ENCODE assay signal across 10 cellular contexts in genomic region chr19:12703056-12703455, GRCh38. TPM values are rescaled to one million over a fixed set of nuclear protein-coding genes. Genes with fewer than 3 reads are reported as not detected.
A peak's percentile ranks its signal among the peaks of the same experiment; 100 is the strongest.
DNase-seq lines count a peak whose midpoint lies in the region; ATAC-seq, FAIRE-seq and TF ChIP-seq lines count a peak whose summit lies in the region.
"Had no signal": no experiment of that assay in that cellular context is flagged by ENCODE, and none has a peak within 500 bp of the region (broad histone marks: within the 10 kb centered on the region; RNA-seq: fewer than 3 reads in every experiment).

No MANE protein-coding gene starts in this region.

- H4K91ac ChIP-seq in H1 (replicated peaks; ENCODE audit: insufficient read length, low read length), result no peak overlapping the region

- H3K79me1 ChIP-seq in H1 (ENCODE audit: low read depth, low read length), result no peaks in the 10 kb centered on the region

- no peak for TF ChIP-seq POLR2A in H1 (IDR thresholded peaks at IDR 0.05; ENCODE audit: control extremely low read depth in 1 of 2, low read depth in 2 of 2, low read length in 2 of 2)

- no peak overlapping the region for H3K23ac ChIP-seq in H1 (ENCODE audit: insufficient read length)

- CTCF ChIA-PET in A673 (lab: Charles Lee), result no interaction called here
- CTCF ChIA-PET in H1 (lab: Charles Lee; ENCODE audit: partially characterized antibody), result interaction anchor here (0.8 to 1.1 kb wide), 4 partner anchors 12 to 125 kb away, joined by 3 read pairs; no protein-coding TSS in a partner anchor

- H3K36me3 ChIP-seq in A673 (ENCODE audit: insufficient read depth, low read length, poor library complexity, severe bottlenecking) (peaks cover 86% of the 10 kb centered on the region), H1 (ENCODE audit: control insufficient read depth in 2 of 4, insufficient read depth in 4 of 4, low read length in 3 of 4) (peaks cover 31 to 76% (median 54%) of the 10 kb centered on the region in 4 experiments)

- H3K27me3 ChIP-seq in A673 (replicated peaks; ENCODE audit: insufficient read depth, low read depth, low read length, poor library complexity), result no peaks in the 10 kb centered on the region
- no peaks in the 10 kb centered on the region for H3K27me3 ChIP-seq in H1 (replicated peaks in 1 of 4; ENCODE audit: control insufficient read depth in 3 of 4, extremely low read depth in 1 of 4, insufficient read depth in 3 of 4, low read length in 3 of 4)

- H2AK5ac ChIP-seq in H1 (ENCODE audit: low read depth, low read length), result no peak overlapping the region

- H2BK12ac ChIP-seq in H1 (ENCODE audit: low read depth, low read length), result no peak overlapping the region

- H3K9ac ChIP-seq in H1 (replicated peaks in 1 of 4; ENCODE audit: extremely low read depth in 1 of 4, low read depth in 3 of 4, low read length in 3 of 4), result no peak overlapping the region

- H4K20me1 ChIP-seq in H1 (replicated peaks in 1 of 2; ENCODE audit: control insufficient read depth in 1 of 2, insufficient read depth in 2 of 2, low read length in 2 of 2), result peaks cover 4 to 14% of the 10 kb centered on the region in 2 experiments

- H4K8ac ChIP-seq in H1 (ENCODE audit: extremely low read depth, insufficient read depth, low read length), result no peak overlapping the region

- ATAC-seq in HG03565 (IDR thresholded peaks at IDR 0.05; ENCODE audit: unreplicated experiment), result no peak
- no peak for ATAC-seq in HG03469 (IDR thresholded peaks at IDR 0.05; ENCODE audit: unreplicated experiment)
- no peak for ATAC-seq in GM19397 (IDR thresholded peaks at IDR 0.05; ENCODE audit: unreplicated experiment)

- H3K4me1 ChIP-seq in A673 (ENCODE audit: insufficient read depth, low read length, poor library complexity, severe bottlenecking) (no peaks in the 10 kb centered on the region), H1 (replicated peaks in 1 of 4; ENCODE audit: control insufficient read depth in 3 of 4, insufficient read depth in 4 of 4, low read length in 3 of 4) (peaks cover 0 to 5% (median 2%) of the 10 kb centered on the region in 4 experiments; a peak in 2 of 7 replicates)

- H3K56ac ChIP-seq in H1 (replicated peaks; ENCODE audit: insufficient read length, low read depth, low read length), result no peak overlapping the region

- TF ChIP-seq EP300 in H1 (IDR thresholded peaks at IDR 0.05; ENCODE audit: borderline replicate concordance in 1 of 2, low read depth in 2 of 2, low read length in 2 of 2), result no peak

- 55% methylated on average over 9 of the region's 9 CpGs; no CpG with 5 or more reads in 1 of the 2 experiments for WGBS in H1 (ENCODE audit: extremely low coverage in 1 of 2, insufficient coverage in 1 of 2, insufficient read length in 1 of 2, insufficient replicate concordance in 2 of 2, low coverage in 1 of 2, low lambda C conversion rate in 2 of 2, missing lambda C conversion rate in 1 of 2), 2 experiments

- no peak overlapping the region for H3K4me3 ChIP-seq in A673 (ENCODE audit: low read depth, low read length, poor library complexity, severe bottlenecking)
- no peak overlapping the region for H3K4me3 ChIP-seq in H1 (ENCODE audit: extremely low read depth in 1 of 4, insufficient read depth in 2 of 4, low read depth in 3 of 4, low read length in 4 of 4)
- H3K4me3 ChIP-seq: thoracic aorta had no signal

- no peak overlapping the region for H3K27ac ChIP-seq in A673 (ENCODE audit: low read depth, low read length, poor library complexity, severe bottlenecking)
- peak overlapping the region; percentile 71; the same call in 1 of the 2 replicates for H3K27ac ChIP-seq in H1 (ENCODE audit: low read depth, low read length)
- H3K27ac ChIP-seq: thoracic aorta had no signal

- no peak overlapping the region for H2BK15ac ChIP-seq in H1 (ENCODE audit: low read length)

- no peak overlapping the region for H2AFZ ChIP-seq in H1 (ENCODE audit: low read length)

- no peak overlapping the region for H2BK5ac ChIP-seq in H1 (ENCODE audit: low read depth, low read length)

- no peaks in the 10 kb centered on the region for H3K79me2 ChIP-seq in H1 (ENCODE audit: control insufficient read depth in 1 of 2, insufficient read depth in 2 of 2, low read length in 2 of 2)

- H3K18ac ChIP-seq in H1 (ENCODE audit: extremely low read depth, low read length), result no peak overlapping the region

- H4K5ac ChIP-seq in H1 (ENCODE audit: insufficient read length, low read depth, low read length), result no peak overlapping the region

- H2BK120ac ChIP-seq in H1 (replicated peaks; ENCODE audit: low read depth, low read length), result no peak overlapping the region

- TF ChIP-seq RAD21 in H1 (IDR thresholded peaks at IDR 0.05 in 1 of 2, conservative IDR thresholded peaks at IDR 0.05 in 1 of 2; ENCODE audit: low read depth in 2 of 2, low read length in 2 of 2), result no peak

- no peaks in the 10 kb centered on the region for H3K23me2 ChIP-seq in H1 (ENCODE audit: low read depth, low read length)

- intact Hi-C loops in A673 (cut with micrococcal nuclease; ENCODE audit: unreplicated experiment), result no loop called here

- POLR2A ChIA-PET in A673 (lab: Charles Lee; ENCODE audit: low non-redundant PET), result interaction anchor here (0.5 kb wide), 1 partner anchor 16 kb away, joined by 13 read pairs; no protein-coding TSS in a partner anchor
- POLR2A ChIA-PET in H1 (lab: Charles Lee; ENCODE audit: partially characterized antibody), result interaction anchor here (0.5 to 2.1 kb wide), 21 partner anchors 8 to 450 kb away, joined by 3 to 23 read pairs (median 4); partner anchors contain the start of genes GET3 and TNPO2

- H2BK20ac ChIP-seq in H1 (ENCODE audit: low read length), result no peak overlapping the region

- H3K14ac ChIP-seq in H1 (ENCODE audit: insufficient read length), result no peak overlapping the region

- BruUV-seq in A673 (replicated peaks; lab: Mats Ljungman, UMichigan), result no TSS peak

- TF ChIP-seq CTCF in A673 (conservative IDR thresholded peaks at IDR 0.05; ENCODE audit: low read depth, low read length) (no peak), H1 (IDR thresholded peaks at IDR 0.05; ENCODE audit: control extremely low read depth in 1 of 3, insufficient read depth in 1 of 3, low read depth in 1 of 3, low read length in 3 of 3) (no peak)

- no peak overlapping the region for H3K4me2 ChIP-seq in H1 (ENCODE audit: insufficient read depth in 1 of 2, low read depth in 2 of 2, low read length in 2 of 2)

- no peak overlapping the region for H3K4ac ChIP-seq in H1 (replicated peaks; ENCODE audit: insufficient read length, low read depth, low read length)

- DNase-seq in A673 (ENCODE audit: low spot score), result peak; percentile 89
- DNase-seq in GDM1 (lab: John Stamatoyannopoulos, UW), result peak; percentile 46
- peak; percentile 97 for DNase-seq in NCI-H82 (lab: John Stamatoyannopoulos, UW)
- peak; percentile 82 to 89 for DNase-seq in H1 (ENCODE audit: low read depth in 1 of 2, low spot score in 2 of 2)
- DNase-seq in NCI-H187 treated with DMSO at 0.1 percent for 48 hours (lab: John Stamatoyannopoulos, UW), result no peak
- DNase-seq: aorta had no signal

- no peaks in the 10 kb centered on the region for H3K9me3 ChIP-seq in A673 (ENCODE audit: low read depth, low read length, poor library complexity, severe bottlenecking)
- H3K9me3 ChIP-seq in H1 (ENCODE audit: insufficient read depth in 2 of 2, low read depth in 1 of 2, low read length in 1 of 2), result no peaks in the 10 kb centered on the region
- H3K9me3 ChIP-seq: thoracic aorta had no signal

- peak; percentile 99 for FAIRE-seq in H1 (lab: Jason Lieb, UNC)

RNA-seq across cellular contexts. Expression of gene FBXW9, which starts 6.6 kb away (rescaled TPM):
- 15.4 and 19.6 TPM in 2 replicates for total RNA-seq in A673 (2021)
- 10.8 and 11.1 TPM in 2 replicates for total RNA-seq in H1 (2021; fragmentation: NEBNext Ultra II Directional; extraction: Animal tissue kit (Norgen Biotek cat#: 25700))
- 30.1 and 36.4 TPM in 2 replicates for polyA plus RNA-seq in H1 (2011; rRNA removed)
- 22.3 TPM for polyA plus RNA-seq in H1 (2011; cell fraction: cytosol; rRNA removed)
- polyA plus RNA-seq in H1 (2011; cell fraction: nucleus; rRNA removed), result 26.5 TPM
- polyA plus RNA-seq in H1 (2012, experiment 1 of 2), result 6.1 to 13.8 TPM (median 12.7 TPM) in 4 replicates
- polyA plus RNA-seq in H1 (2012, experiment 2 of 2), result 13.7 TPM
- polyA plus RNA-seq in H1 (2013, experiment 1 of 2), result 7.6 TPM
- polyA plus RNA-seq in H1 (2013, experiment 2 of 2), result 7.2 TPM
- 6.0 and 7.9 TPM in 2 replicates for polyA minus RNA-seq in H1 (2011; rRNA and poly(A)+ RNA removed)
- 8.1 TPM for polyA minus RNA-seq in H1 (2011; cell fraction: cytosol; rRNA and poly(A)+ RNA removed)
- polyA minus RNA-seq in H1 (2011; cell fraction: nucleus; rRNA and poly(A)+ RNA removed), result 6.7 TPM

RNA-seq across cellular contexts. Expression of gene GNG14, which starts 15.3 kb away (rescaled TPM):
- total RNA-seq in A673 (2021), result not detected in 2 replicates
- not detected in 2 replicates for total RNA-seq in H1 (2021; fragmentation: NEBNext Ultra II Directional; extraction: Animal tissue kit (Norgen Biotek cat#: 25700))
- not detected in 2 replicates for polyA plus RNA-seq in H1 (2011; rRNA removed)
- not detected for polyA plus RNA-seq in H1 (2011; cell fraction: cytosol; rRNA removed)
- polyA plus RNA-seq in H1 (2011; cell fraction: nucleus; rRNA removed), result not detected
- polyA plus RNA-seq in H1 (2012, experiment 1 of 2), result not detected in 4 replicates
- not detected for polyA plus RNA-seq in H1 (2012, experiment 2 of 2)
- not detected for polyA plus RNA-seq in H1 (2013, experiment 1 of 2)
- polyA plus RNA-seq in H1 (2013, experiment 2 of 2), result not detected
- polyA minus RNA-seq in H1 (2011; rRNA and poly(A)+ RNA removed), result not detected in 2 replicates
- not detected for polyA minus RNA-seq in H1 (2011; cell fraction: cytosol; rRNA and poly(A)+ RNA removed)
- polyA minus RNA-seq in H1 (2011; cell fraction: nucleus; rRNA and poly(A)+ RNA removed), result not detected
- total RNA-seq: aorta, thoracic aorta had no signal
- polyA plus RNA-seq: aorta had no signal

RNA-seq across cellular contexts. Expression of gene TNPO2, which starts 20.7 kb away (rescaled TPM):
- total RNA-seq in A673 (2021), result 121 and 150 TPM in 2 replicates
- total RNA-seq in H1 (2021; fragmentation: NEBNext Ultra II Directional; extraction: Animal tissue kit (Norgen Biotek cat#: 25700)), result 110 and 112 TPM in 2 replicates
- 121 and 136 TPM in 2 replicates for polyA plus RNA-seq in H1 (2011; rRNA removed)
- polyA plus RNA-seq in H1 (2011; cell fraction: cytosol; rRNA removed), result 116 TPM
- polyA plus RNA-seq in H1 (2011; cell fraction: nucleus; rRNA removed), result 408 TPM
- 85.6 to 98.1 TPM (median 87.1 TPM) in 4 replicates for polyA plus RNA-seq in H1 (2012, experiment 1 of 2)
- polyA plus RNA-seq in H1 (2012, experiment 2 of 2), result 57.3 TPM
- 61.7 TPM for polyA plus RNA-seq in H1 (2013, experiment 1 of 2)
- 57.4 TPM for polyA plus RNA-seq in H1 (2013, experiment 2 of 2)
- 202 and 231 TPM in 2 replicates for polyA minus RNA-seq in H1 (2011; rRNA and poly(A)+ RNA removed)
- 84.7 TPM for polyA minus RNA-seq in H1 (2011; cell fraction: cytosol; rRNA and poly(A)+ RNA removed)
- polyA minus RNA-seq in H1 (2011; cell fraction: nucleus; rRNA and poly(A)+ RNA removed), result 205 TPM

RNA-seq across cellular contexts. Expression of gene DHPS, which starts 21.4 kb away (rescaled TPM):
- total RNA-seq in A673 (2021), result 117 and 127 TPM in 2 replicates
- total RNA-seq in H1 (2021; fragmentation: NEBNext Ultra II Directional; extraction: Animal tissue kit (Norgen Biotek cat#: 25700)), result 86.6 and 88.8 TPM in 2 replicates
- polyA plus RNA-seq in H1 (2011; rRNA removed), result 99.6 and 118 TPM in 2 replicates
- 128 TPM for polyA plus RNA-seq in H1 (2011; cell fraction: cytosol; rRNA removed)
- 156 TPM for polyA plus RNA-seq in H1 (2011; cell fraction: nucleus; rRNA removed)
- 90.2 to 103 TPM (median 99.3 TPM) in 4 replicates for polyA plus RNA-seq in H1 (2012, experiment 1 of 2)
- 104 TPM for polyA plus RNA-seq in H1 (2012, experiment 2 of 2)
- 58.7 TPM for polyA plus RNA-seq in H1 (2013, experiment 1 of 2)
- polyA plus RNA-seq in H1 (2013, experiment 2 of 2), result 57.5 TPM
- polyA minus RNA-seq in H1 (2011; rRNA and poly(A)+ RNA removed), result 66.7 and 78.4 TPM in 2 replicates
- polyA minus RNA-seq in H1 (2011; cell fraction: cytosol; rRNA and poly(A)+ RNA removed), result 38.5 TPM
- 62.3 TPM for polyA minus RNA-seq in H1 (2011; cell fraction: nucleus; rRNA and poly(A)+ RNA removed)

RNA-seq across cellular contexts. Expression of gene TRIR, which starts 31.4 kb away (rescaled TPM):
- 238 and 259 TPM in 2 replicates for total RNA-seq in A673 (2021)
- total RNA-seq in H1 (2021; fragmentation: NEBNext Ultra II Directional; extraction: Animal tissue kit (Norgen Biotek cat#: 25700)), result 149 and 156 TPM in 2 replicates
- polyA plus RNA-seq in H1 (2011; rRNA removed), result 130 and 167 TPM in 2 replicates
- 216 TPM for polyA plus RNA-seq in H1 (2011; cell fraction: cytosol; rRNA removed)
- 124 TPM for polyA plus RNA-seq in H1 (2011; cell fraction: nucleus; rRNA removed)
- 169 to 208 TPM (median 189 TPM) in 4 replicates for polyA plus RNA-seq in H1 (2012, experiment 1 of 2)
- polyA plus RNA-seq in H1 (2012, experiment 2 of 2), result 245 TPM
- 179 TPM for polyA plus RNA-seq in H1 (2013, experiment 1 of 2)
- 179 TPM for polyA plus RNA-seq in H1 (2013, experiment 2 of 2)
- 33.4 and 36.1 TPM in 2 replicates for polyA minus RNA-seq in H1 (2011; rRNA and poly(A)+ RNA removed)
- 45.1 TPM for polyA minus RNA-seq in H1 (2011; cell fraction: cytosol; rRNA and poly(A)+ RNA removed)
- 31.4 TPM for polyA minus RNA-seq in H1 (2011; cell fraction: nucleus; rRNA and poly(A)+ RNA removed)
